In genomic region chrX:121365572-121366161, GRCh38 we compare ENCODE assay signal across 24 cellular contexts.
A peak's percentile ranks its signal among the peaks of the same experiment; 100 is the strongest.
DNase-seq lines count a peak whose midpoint lies in the region; ATAC-seq and TF ChIP-seq lines count a peak whose summit lies in the region.
"Had no signal": no experiment of that assay in that cellular context is flagged by ENCODE, and none has a peak within 500 bp of the region (broad histone marks: within the 10 kb centered on the region; RNA-seq: fewer than 3 reads in every experiment).

No MANE protein-coding gene starts in this region.

- ATAC-seq in HG03460 (IDR thresholded peaks at IDR 0.05; ENCODE audit: unreplicated experiment) (peak; percentile 61), GM21737 (IDR thresholded peaks at IDR 0.05; ENCODE audit: unreplicated experiment) (no peak)
- ATAC-seq: CD8-positive, alpha-beta T cell; effector memory CD8-positive, alpha-beta T cell; GM12878; naive thymus-derived CD4-positive, alpha-beta T cell; Right ventricle myocardium inferior had no signal

- intact Hi-C loops in colonic mucosa (cut with DNase I): no loop called here

- no peak overlapping the region for H3K4me3 ChIP-seq in BLaER1 treated with 17β-estradiol and CSF1 and Interleukin-3, amounts not matched to agents 10 nM and 100 nM
- no peak overlapping the region for H3K4me3 ChIP-seq in colonic mucosa
- H3K4me3 ChIP-seq: ascending aorta, GM12878 had no signal

- H3K4me2 ChIP-seq in BLaER1 treated with 17β-estradiol and CSF1 and Interleukin-3, amounts not matched to agents 10 nM and 100 nM: peak overlapping the region in 8 of 11 experiments; percentile 16 to 60 (median 48); a peak in 14 of 22 replicates

- no peaks in the 10 kb centered on the region; a peak in 1 of 22 replicates for H3K9me3 ChIP-seq in BLaER1 treated with 17β-estradiol and CSF1 and Interleukin-3, amounts not matched to agents 10 nM and 100 nM (replicated peaks in 1 of 11)
- H3K9me3 ChIP-seq in colonic mucosa: no peaks in the 10 kb centered on the region
- H3K9me3 ChIP-seq: ascending aorta had no signal

- POLR2A ChIA-PET in GM10248 (lab: Yijun Ruan, JAX): no interaction called here

- DNase-seq in ELF-1 (ENCODE audit: low read depth, low spot score) (peak; percentile 43), colonic mucosa (peak; percentile 44), HCEC 1CT (no peak), NCI-H1092 treated with DMSO at 0.1 percent for 48 hours (lab: John Stamatoyannopoulos, UW) (no peak), GM10248 (ENCODE audit: extremely low spot score) (no peak)
- DNase-seq: activated CD4-positive, alpha-beta T cell treated with anti-CD3 and anti-CD28 coated beads, Interleukin-2, amount 50 U/mL, for 4 hours; activated naive CD4-positive, alpha-beta T cell treated with anti-CD3 and anti-CD28 coated beads, Interleukin-2, amount 50 U/mL, for 16 hours; CD8-positive, alpha-beta T cell; cerebellar nuclear complex; effector memory CD8-positive, alpha-beta T cell; GOT3; KG1; mammary epithelial cell; naive thymus-derived CD4-positive, alpha-beta T cell; NCI-H1092; NCI-H2227 treated with DMSO at 0.1 percent for 48 hours; stimulated activated CD4-positive, alpha-beta T cell treated with anti-CD3 and anti-CD28 coated beads, Interleukin-4, amount 100 ng/mL, for 1 hour had no signal

- no peaks in the 10 kb centered on the region for H4K20me1 ChIP-seq in BLaER1 treated with 17β-estradiol and CSF1 and Interleukin-3, amounts not matched to agents 10 nM and 100 nM

- H3K36me3 ChIP-seq in BLaER1 treated with 17β-estradiol and CSF1 and Interleukin-3, amounts not matched to agents 10 nM and 100 nM: no peaks in the 10 kb centered on the region
- no peaks in the 10 kb centered on the region for H3K36me3 ChIP-seq in colonic mucosa
- H3K36me3 ChIP-seq: ascending aorta had no signal

- peaks cover 0 to 10% (median 5%) of the 10 kb centered on the region in 10 experiments; a peak in 7 of 20 replicates for H3K4me1 ChIP-seq in BLaER1 treated with 17β-estradiol and CSF1 and Interleukin-3, amounts not matched to agents 10 nM and 100 nM
- no peaks in the 10 kb centered on the region for H3K4me1 ChIP-seq in colonic mucosa
- H3K4me1 ChIP-seq: ascending aorta, parathyroid adenoma had no signal

- no peak overlapping the region for H3K9ac ChIP-seq in BLaER1 treated with 17β-estradiol and CSF1 and Interleukin-3, amounts not matched to agents 10 nM and 100 nM
- no peak overlapping the region for H3K9ac ChIP-seq in colonic mucosa (ENCODE audit: low read depth in 2 of 2, low read length in 2 of 2)
- H3K9ac ChIP-seq: parathyroid adenoma had no signal

- CTCF ChIA-PET in GM10248 (lab: Yijun Ruan, JAX): no interaction called here

- H3K27me3 ChIP-seq in BLaER1 treated with 17β-estradiol and CSF1 and Interleukin-3, amounts not matched to agents 10 nM and 100 nM: no peaks in the 10 kb centered on the region
- no peaks in the 10 kb centered on the region for H3K27me3 ChIP-seq in colonic mucosa
- H3K27me3 ChIP-seq: ascending aorta had no signal

- no peak overlapping the region for H3K27ac ChIP-seq in BLaER1 treated with 17β-estradiol and CSF1 and Interleukin-3, amounts not matched to agents 10 nM and 100 nM
- H3K27ac ChIP-seq in colonic mucosa: no peak overlapping the region
- H3K27ac ChIP-seq: ascending aorta, parathyroid adenoma had no signal

- no peak for TF ChIP-seq CTCF in colonic mucosa (IDR thresholded peaks at IDR 0.05)
- TF ChIP-seq CTCF in GM10248 (IDR thresholded peaks at IDR 0.05; ENCODE audit: control extremely low read depth, extremely low read depth, low read depth, missing control alignments): no peak

Comparison
In these comparisons a context has a peak if more than half of its experiments do, and no peak if none do; other contexts are left out.
1. DNase-seq: peak in ELF-1 (single experiment) and colonic mucosa (single experiment); none in HCEC 1CT (single experiment), NCI-H1092 treated with DMSO at 0.1 percent for 48 hours (single experiment) and GM10248 (single experiment).